Comparison of ENCODE assay signal across 8 cellular contexts in the genomic region with DNA sequence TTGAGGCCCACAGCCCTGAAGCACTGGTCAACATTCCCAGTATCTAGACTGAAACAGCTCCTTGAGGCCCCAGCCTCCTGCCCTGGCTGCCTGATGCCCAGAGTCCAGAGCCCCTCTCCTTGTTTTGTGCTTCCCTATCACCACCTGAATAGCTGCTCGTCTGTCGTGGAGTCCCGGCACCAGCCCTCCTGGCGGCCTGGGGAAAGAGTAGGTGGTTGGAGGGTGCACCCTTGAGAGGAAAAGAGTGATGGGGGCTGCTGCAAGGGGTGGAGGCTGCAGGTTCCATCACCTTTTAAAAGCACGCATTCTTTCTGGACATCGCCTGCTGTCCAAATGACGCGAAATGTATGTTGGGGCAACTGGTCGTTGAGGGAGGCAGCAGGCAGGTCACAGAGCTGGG. TPM values are rescaled to one million over a fixed set of nuclear protein-coding genes. Genes with fewer than 3 reads are reported as not detected.
"Had no signal": no experiment of that assay in that cellular context is flagged by ENCODE, and none has a peak within 500 bp of the region (broad histone marks: within the 10 kb centered on the region; RNA-seq: fewer than 3 reads in every experiment).

No MANE protein-coding gene starts in this region.

- H3K4me3 ChIP-seq: GM23338 had no signal

- H3K4me3 Mint-ChIP-seq: GM23338, H9 had no signal

- H3K27ac Mint-ChIP-seq: GM23338, H9, IgD-negative memory B cell had no signal

- FAIRE-seq: H1, H54, HTR-8/SVneo had no signal

- ATAC-seq: GM23338 had no signal

- H2AFZ ChIP-seq: GM23338 had no signal

- H3K4me2 ChIP-seq: GM23338 had no signal

- DNase-seq: H9, HCEC 1CT, KBM-7 had no signal

- H3K27me3 Mint-ChIP-seq: IgD-negative memory B cell had no signal

- H3K9me3 Mint-ChIP-seq: GM23338, H9, IgD-negative memory B cell had no signal

RNA-seq across cellular contexts. Expression of gene TGM1, which starts 5.2 kb away (rescaled TPM):
- polyA plus RNA-seq: IgD-negative memory B cell had no signal
